10 cellular contexts compared by ENCODE assay signal in genomic region chr22:46653596-46653995, GRCh38. TPM values are rescaled to one million over a fixed set of nuclear protein-coding genes. Genes with fewer than 3 reads are reported as not detected.
DNase-seq lines count a peak whose midpoint lies in the region; ATAC-seq, FAIRE-seq and TF ChIP-seq lines count a peak whose summit lies in the region.
"Had no signal": no experiment of that assay in that cellular context is flagged by ENCODE, and none has a peak within 500 bp of the region (broad histone marks: within the 10 kb centered on the region; RNA-seq: fewer than 3 reads in every experiment).

No MANE protein-coding gene starts in this region.

- TF ChIP-seq CTCF in MCF 10A (IDR thresholded peaks at IDR 0.05; ENCODE audit: unreplicated experiment) (no peak), breast epithelium (IDR thresholded peaks at IDR 0.05) (no peak)

- POLR2A ChIA-PET in MCF 10A (lab: Yijun Ruan, JAX), result no interaction called here

- peaks cover 2% of the 10 kb centered on the region for H3K9me3 Mint-ChIP-seq in MCF 10A (ENCODE audit: unreplicated experiment)
- H3K9me3 Mint-ChIP-seq in stimulated activated memory B cell treated with anti-CD40 and anti-IgM and Interleukin-4, amounts not matched to agents 10 μg/mL and 1 μg/mL and 100 μg/mL, for 72 hours, result no peaks in the 10 kb centered on the region

- intact Hi-C loops in MCF 10A (cut with micrococcal nuclease), result no loop called here
- intact Hi-C loops in breast epithelium (cut with DNase I; ENCODE audit: low total_unique reads), result loop anchor here (5.0 kb wide), 1 partner anchor 359 kb away; no protein-coding TSS in a partner anchor

- peak overlapping the region; percentile 30 for H3K9ac ChIP-seq in endocrine pancreas (ENCODE audit: control insufficient read depth, insufficient read depth, low read length)

- H3K4me3 Mint-ChIP-seq in MCF 10A (ENCODE audit: unreplicated experiment) (no peak overlapping the region), T-helper 17 cell (no peak overlapping the region)
- H3K4me3 Mint-ChIP-seq in stimulated activated memory B cell treated with anti-CD40 and anti-IgM and Interleukin-4, amounts not matched to agents 10 μg/mL and 1 μg/mL and 100 μg/mL, for 72 hours, result no peak overlapping the region

- H3K27me3 ChIP-seq in breast epithelium (no peaks in the 10 kb centered on the region), endocrine pancreas (ENCODE audit: control insufficient read depth, insufficient read depth, low read length) (no peaks in the 10 kb centered on the region)
- H3K27me3 ChIP-seq: esophagus muscularis mucosa had no signal

- FAIRE-seq in RCC 7860 (lab: Jason Lieb, UNC), result no peak

- H3K4me1 Mint-ChIP-seq in MCF 10A (ENCODE audit: insufficient read depth, unreplicated experiment), result peaks cover 10% of the 10 kb centered on the region
- peaks cover 13% of the 10 kb centered on the region for H3K4me1 Mint-ChIP-seq in T-helper 17 cell
- H3K4me1 Mint-ChIP-seq in stimulated activated memory B cell treated with anti-CD40 and anti-IgM and Interleukin-4, amounts not matched to agents 10 μg/mL and 1 μg/mL and 100 μg/mL, for 72 hours, result peaks cover 53% of the 10 kb centered on the region

- H3K36me3 Mint-ChIP-seq in MCF 10A (ENCODE audit: insufficient read depth, unreplicated experiment) (no peaks in the 10 kb centered on the region), T-helper 17 cell (ENCODE audit: low read depth) (no peaks in the 10 kb centered on the region)
- H3K36me3 Mint-ChIP-seq in stimulated activated memory B cell treated with anti-CD40 and anti-IgM and Interleukin-4, amounts not matched to agents 10 μg/mL and 1 μg/mL and 100 μg/mL, for 72 hours, result peaks cover 26% of the 10 kb centered on the region

- CTCF ChIA-PET in MCF 10A (lab: Yijun Ruan, JAX), result no interaction called here

- H3K4me3 ChIP-seq in breast epithelium (peak overlapping the region in 1 of 3 donors; percentile 48), endocrine pancreas (ENCODE audit: control insufficient read depth, insufficient read depth, low read length) (no peak overlapping the region)

- H3K4me1 ChIP-seq in breast epithelium, result peaks cover 0 to 10% of the 10 kb centered on the region in 2 donors
- H3K4me1 ChIP-seq in endocrine pancreas (ENCODE audit: control insufficient read depth, insufficient read depth, low read length), result no peaks in the 10 kb centered on the region

- BruUV-seq in MCF 10A (replicated peaks; lab: Mats Ljungman, UMichigan), result no TSS peak

- no peak overlapping the region for H3K27ac ChIP-seq in breast epithelium
- H3K27ac ChIP-seq: C4-2B had no signal

- DNase-seq in MCF 10A (ENCODE audit: unreplicated experiment), result peak; percentile 20
- no peak for DNase-seq in breast epithelium (ENCODE audit: low spot score in 2 of 2)
- DNase-seq in T-helper 17 cell, result no peak
- no peak for DNase-seq in mucosa of gallbladder (ENCODE audit: low spot score)
- DNase-seq in RCC 7860 (ENCODE audit: low spot score), result no peak

- ATAC-seq in T-helper 17 cell, result peak; percentile 54
- peak; percentile 76 for ATAC-seq in stimulated activated memory B cell treated with anti-CD40 and anti-IgM and Interleukin-4, amounts not matched to agents 10 μg/mL and 1 μg/mL and 100 μg/mL, for 72 hours
- no peak for ATAC-seq in GM18519 (IDR thresholded peaks at IDR 0.05; ENCODE audit: low FRiP score, unreplicated experiment)

- H3K36me3 ChIP-seq in breast epithelium (no peaks in the 10 kb centered on the region), endocrine pancreas (ENCODE audit: control insufficient read depth, insufficient read depth, low read length) (no peaks in the 10 kb centered on the region)

- H3K27ac Mint-ChIP-seq in MCF 10A (ENCODE audit: low read depth, unreplicated experiment) (no peak overlapping the region), T-helper 17 cell (no peak overlapping the region)
- H3K27ac Mint-ChIP-seq in stimulated activated memory B cell treated with anti-CD40 and anti-IgM and Interleukin-4, amounts not matched to agents 10 μg/mL and 1 μg/mL and 100 μg/mL, for 72 hours, result peak overlapping the region; percentile 46

- H3K27me3 Mint-ChIP-seq in MCF 10A (ENCODE audit: insufficient read depth, unreplicated experiment), result no peaks in the 10 kb centered on the region
- no peaks in the 10 kb centered on the region for H3K27me3 Mint-ChIP-seq in T-helper 17 cell
- H3K27me3 Mint-ChIP-seq in stimulated activated memory B cell treated with anti-CD40 and anti-IgM and Interleukin-4, amounts not matched to agents 10 μg/mL and 1 μg/mL and 100 μg/mL, for 72 hours, result no peaks in the 10 kb centered on the region

- TF ChIP-seq POLR2A in breast epithelium (IDR thresholded peaks at IDR 0.05), result no peak

- H3K9me3 ChIP-seq in breast epithelium (no peaks in the 10 kb centered on the region), T-helper 17 cell (ENCODE audit: control insufficient read depth, low read length, poor library complexity, severe bottlenecking) (no peaks in the 10 kb centered on the region), endocrine pancreas (ENCODE audit: control insufficient read depth, low read length) (no peaks in the 10 kb centered on the region)
- H3K9me3 ChIP-seq: esophagus muscularis mucosa had no signal

RNA-seq across cellular contexts. Expression of gene GRAMD4, which starts 33.4 kb away (rescaled TPM):
- total RNA-seq in MCF 10A (2022) (15.6 and 23.7 TPM in 2 replicates), breast epithelium (10 to 100 TPM; 28.4 to 85.6 (median 61.0) TPM), T-helper 17 cell (10 to 100 TPM; 14.2 to 14.5 TPM), mucosa of gallbladder (142 TPM)
